Comparison of ENCODE assay signal across 19 cellular contexts in the genomic region with DNA sequence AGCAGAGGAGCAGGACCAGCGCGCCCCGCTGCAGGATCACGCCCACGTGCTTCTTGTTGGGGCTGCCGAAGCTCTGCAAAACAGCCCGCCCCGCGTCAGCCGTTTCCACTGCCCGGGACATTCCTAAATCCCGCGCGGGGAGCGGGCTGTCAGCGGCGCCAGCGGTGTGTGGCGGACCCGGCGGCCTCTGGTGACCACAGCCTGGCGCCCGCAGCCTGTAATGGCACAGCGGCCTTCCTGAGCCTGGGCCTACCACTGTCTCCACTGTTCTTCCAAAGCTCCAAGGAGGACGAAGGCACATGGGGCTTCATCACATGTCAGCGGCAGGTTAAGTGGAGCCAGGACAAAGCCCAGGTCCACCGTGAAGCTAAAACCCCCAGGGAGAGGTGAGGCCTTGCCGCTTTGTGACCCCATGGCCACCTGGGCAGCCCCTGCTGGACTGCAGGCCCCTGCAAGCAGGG. TPM values are rescaled to one million over a fixed set of nuclear protein-coding genes. Genes with fewer than 3 reads are reported as not detected.
DNase-seq lines count a peak whose midpoint lies in the region; ATAC-seq and TF ChIP-seq lines count a peak whose summit lies in the region.
"Had no signal": no experiment of that assay in that cellular context is flagged by ENCODE, and none has a peak within 500 bp of the region (broad histone marks: within the 10 kb centered on the region; RNA-seq: fewer than 3 reads in every experiment).

No MANE protein-coding gene starts in this region.

- no peak overlapping the region for H2AFZ ChIP-seq in osteoblast (ENCODE audit: low read length)

- no peak for ATAC-seq in left ventricle myocardium superior
- ATAC-seq in heart right ventricle = no peak
- ATAC-seq: Right ventricle myocardium inferior had no signal

- TF ChIP-seq CTCF in endodermal cell (conservative IDR thresholded peaks at IDR 0.05) (no peak), osteoblast (IDR thresholded peaks at IDR 0.05; ENCODE audit: extremely low read depth, low read depth, low read length) (no peak), glutamatergic neuron (IDR thresholded peaks at IDR 0.05; ENCODE audit: partially characterized antibody, unreplicated experiment) (no peak), heart right ventricle (IDR thresholded peaks at IDR 0.05) (no peak)

- no peaks in the 10 kb centered on the region for H3K27me3 Mint-ChIP-seq in endodermal cell (ENCODE audit: insufficient read depth)
- H3K27me3 Mint-ChIP-seq in glutamatergic neuron (ENCODE audit: unreplicated experiment) = peaks cover 5% of the 10 kb centered on the region

- intact Hi-C loops in left ventricle myocardium superior (cut with micrococcal nuclease) (no loop called here), heart right ventricle (cut with DNase I) (no loop called here)

- H3K36me3 ChIP-seq in H7 (replicated peaks; ENCODE audit: control insufficient read depth, insufficient read depth, low read length) (no peaks in the 10 kb centered on the region), endodermal cell (ENCODE audit: control insufficient read depth, insufficient read depth, low read length) (no peaks in the 10 kb centered on the region), osteoblast (ENCODE audit: insufficient read depth, low read length) (no peaks in the 10 kb centered on the region), heart right ventricle (no peaks in the 10 kb centered on the region)
- H3K36me3 ChIP-seq: SJSA1 had no signal

- DNase-seq in D341Med (ENCODE audit: low spot score) = peak; percentile 10
- peak; percentile 70 for DNase-seq in H7
- DNase-seq in endodermal cell = peak; percentile 56
- DNase-seq in osteoblast (ENCODE audit: insufficient read length, low spot score, missing footprints) = peak; percentile 57
- no peak for DNase-seq in stimulated activated CD4-positive, alpha-beta T cell treated with anti-CD3 and anti-CD28 coated beads, Interleukin-15, amount 100 ng/mL, for 24 hours
- DNase-seq in glutamatergic neuron = no peak
- DNase-seq in left ventricle myocardium superior = no peak
- DNase-seq in heart right ventricle = no peak
- DNase-seq: Karpas-422, MV-4-11, NCI-H524, OCI-M1 had no signal

- H3K4me1 ChIP-seq in endodermal cell (ENCODE audit: control insufficient read depth, insufficient read depth, low read length) (no peaks in the 10 kb centered on the region), osteoblast (ENCODE audit: insufficient read depth, low read length) (no peaks in the 10 kb centered on the region), heart right ventricle (peaks cover 0 to 10% (median 0%) of the 10 kb centered on the region in 9 donors)
- H3K4me1 ChIP-seq: SJSA1 had no signal

- H3K36me3 Mint-ChIP-seq in endodermal cell (ENCODE audit: low read depth) (no peaks in the 10 kb centered on the region), glutamatergic neuron (ENCODE audit: unreplicated experiment) (no peaks in the 10 kb centered on the region)

- H3K9me3 ChIP-seq in endodermal cell (ENCODE audit: control insufficient read depth, low read length) = no peaks in the 10 kb centered on the region
- H3K9me3 ChIP-seq in osteoblast (ENCODE audit: low read depth, low read length) = no peaks in the 10 kb centered on the region
- H3K9me3 ChIP-seq in heart right ventricle = no peaks in the 10 kb centered on the region
- H3K9me3 ChIP-seq: SJSA1 had no signal

- H3K79me2 ChIP-seq in osteoblast (ENCODE audit: insufficient read depth, low read length) = no peaks in the 10 kb centered on the region

- H3K9me3 Mint-ChIP-seq in endodermal cell (no peaks in the 10 kb centered on the region), glutamatergic neuron (ENCODE audit: unreplicated experiment) (peaks cover 2% of the 10 kb centered on the region)
- H3K9me3 Mint-ChIP-seq: IgD-negative memory B cell had no signal

- no peak overlapping the region for H3K4me2 ChIP-seq in osteoblast (ENCODE audit: insufficient read depth, low read length)

- no peak overlapping the region for H3K4me3 Mint-ChIP-seq in endodermal cell
- no peak overlapping the region for H3K4me3 Mint-ChIP-seq in glutamatergic neuron (ENCODE audit: unreplicated experiment)
- H3K4me3 Mint-ChIP-seq: IgD-negative memory B cell had no signal

- no peaks in the 10 kb centered on the region for H4K20me1 ChIP-seq in osteoblast (ENCODE audit: insufficient read depth, low read length)

- no peak overlapping the region for H3K9ac ChIP-seq in endodermal cell (ENCODE audit: extremely low read depth, low read length, poor library complexity, severe bottlenecking)

- H3K27ac ChIP-seq in endodermal cell (ENCODE audit: low read depth, low read length) (no peak overlapping the region), osteoblast (ENCODE audit: low read depth, low read length) (no peak overlapping the region), heart right ventricle (no peak overlapping the region)
- H3K27ac ChIP-seq: C4-2B, SJSA1 had no signal

- H3K4me3 ChIP-seq in H7 (ENCODE audit: insufficient read depth, low read depth, low read length) (no peak overlapping the region), endodermal cell (ENCODE audit: low read length) (no peak overlapping the region), osteoblast (ENCODE audit: insufficient read depth, low read length) (no peak overlapping the region), heart right ventricle (no peak overlapping the region)
- H3K4me3 ChIP-seq: SJSA1 had no signal

- H3K27ac Mint-ChIP-seq in endodermal cell (no peak overlapping the region), glutamatergic neuron (ENCODE audit: unreplicated experiment) (no peak overlapping the region)

- no peaks in the 10 kb centered on the region for H3K27me3 ChIP-seq in H7 (ENCODE audit: control insufficient read depth, insufficient read depth, low read length)
- no peaks in the 10 kb centered on the region for H3K27me3 ChIP-seq in endodermal cell (ENCODE audit: control insufficient read depth, insufficient read depth, low read length, poor library complexity, severe bottlenecking)
- no peaks in the 10 kb centered on the region for H3K27me3 ChIP-seq in osteoblast (ENCODE audit: insufficient read depth, low read length)
- no peaks in the 10 kb centered on the region for H3K27me3 ChIP-seq in heart right ventricle
- H3K27me3 ChIP-seq: SJSA1 had no signal

- WGBS in endodermal cell (ENCODE audit: insufficient coverage in 1 of 2, insufficient read length in 1 of 2), 2 experiments = 88 to 92% methylated on average over 12 to 28 of the region's 28 CpGs
- WGBS in heart right ventricle, 2 donors = 91% methylated on average over 22 to 28 of the region's 28 CpGs

- H3K4me1 Mint-ChIP-seq in endodermal cell = peaks cover 9% of the 10 kb centered on the region
- peaks cover 2% of the 10 kb centered on the region for H3K4me1 Mint-ChIP-seq in glutamatergic neuron (ENCODE audit: low read depth, unreplicated experiment)

RNA-seq across cellular contexts. Expression of a gene that starts 2.5 kb away (rescaled TPM):
- not detected in 2 replicates for total RNA-seq in H7 (2014; rRNA removed; shearing (Covaris generic))
- total RNA-seq in endodermal cell (not detected), osteoblast (not detected in 2 replicates), glutamatergic neuron (ENCODE audit: unreplicated experiment) (not detected), left ventricle myocardium superior (not detected), heart right ventricle (under 1 TPM in 1 of 10 donors, not detected in 9; 0.21 TPM)
- not detected for polyA plus RNA-seq in endodermal cell (2013, experiment 1 of 2)
- not detected for polyA plus RNA-seq in endodermal cell (2013, experiment 2 of 2)
- not detected for polyA plus RNA-seq in heart right ventricle
- total RNA-seq: HT1080, M059J, Right ventricle myocardium inferior, SJSA1 had no signal
- polyA plus RNA-seq: AG04450 had no signal

RNA-seq across cellular contexts. Expression of a gene that starts 34.2 kb away (rescaled TPM):
- total RNA-seq in H7 (2014; rRNA removed; shearing (Covaris generic)) = 0.24 and 0.26 TPM in 2 replicates
- total RNA-seq in endodermal cell = under 1 TPM; 0.42 to 0.44 TPM
- 0.14 TPM for polyA plus RNA-seq in endodermal cell (2013, experiment 1 of 2)
- 0.79 TPM for polyA plus RNA-seq in endodermal cell (2013, experiment 2 of 2)
- total RNA-seq in osteoblast = under 0.01 TPM in 1 of 2 replicates, not detected in the other
- total RNA-seq in glutamatergic neuron (ENCODE audit: unreplicated experiment) = not detected
- not detected for total RNA-seq in left ventricle myocardium superior
- total RNA-seq in heart right ventricle = 1 to 10 TPM in 1 of 10 donors, under 1 TPM in 2, not detected in 7; 0.41 to 1.5 (median 0.48) TPM
- polyA plus RNA-seq in heart right ventricle = under 1 TPM in 1 of 2 donors, not detected in 1; 0.12 TPM
- total RNA-seq: M059J, Right ventricle myocardium inferior, SJSA1 had no signal
- polyA plus RNA-seq: IgD-negative memory B cell had no signal

Comparison
In these comparisons a context has a peak if more than half of its experiments do, and no peak if none do; other contexts are left out.
1. DNase-seq: peak in D341Med (single experiment), H7 (single experiment), endodermal cell (single experiment) and osteoblast (single experiment); none in stimulated activated CD4-positive, alpha-beta T cell treated with anti-CD3 and anti-CD28 coated beads, Interleukin-15, amount 100 ng/mL, for 24 hours (single experiment), glutamatergic neuron (single experiment), left ventricle myocardium superior (single experiment) and heart right ventricle (0 of 2).